In the genomic region with DNA sequence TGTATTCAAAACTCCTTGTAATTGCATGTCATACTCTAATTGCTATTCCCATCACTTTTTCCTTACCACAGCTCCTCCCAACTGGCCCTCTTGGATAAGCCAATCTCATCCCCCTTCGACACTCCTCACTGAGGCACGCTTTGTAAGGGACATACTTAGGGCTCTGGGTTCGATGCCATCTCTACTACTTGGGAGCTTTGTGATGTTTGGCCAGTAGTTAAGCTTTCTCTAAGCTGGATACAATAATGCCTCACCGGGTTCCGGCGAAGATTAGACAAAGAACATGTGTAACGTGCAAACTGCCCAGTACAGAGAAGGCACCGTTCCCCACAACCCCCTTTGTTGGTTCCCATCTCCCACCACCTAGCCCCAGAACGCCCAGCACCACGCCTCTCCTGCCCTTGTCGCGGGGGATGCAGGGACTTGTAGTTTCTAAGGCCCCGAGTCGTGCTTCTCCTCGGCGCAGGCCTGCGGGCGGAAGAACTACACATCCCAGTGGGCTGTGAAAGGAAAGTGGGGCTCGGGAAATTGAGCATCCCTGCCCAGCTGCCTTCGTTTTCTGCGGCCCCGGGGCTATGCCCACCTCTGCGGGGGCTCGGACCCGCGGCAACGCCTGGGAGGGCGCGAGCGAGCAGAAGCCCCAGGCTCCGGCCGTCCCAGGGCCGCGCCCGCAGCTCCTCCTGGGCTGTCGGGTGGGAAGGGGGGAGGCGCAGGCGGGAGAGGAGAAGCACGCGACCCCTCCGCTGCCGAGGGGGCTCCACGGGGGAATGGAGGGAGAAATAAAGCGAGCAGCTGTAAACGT, we compare ENCODE assay signal across 1 cellular context.
TF ChIP-seq lines count a peak whose summit lies in the region.

No MANE protein-coding gene starts in this region.

TF ChIP-seq in K562, 482 proteins besides CTCF, POLR2A, EP300 and RAD21 (continued from another document and continues in another):
- TF ChIP-seq, protein P1, sequence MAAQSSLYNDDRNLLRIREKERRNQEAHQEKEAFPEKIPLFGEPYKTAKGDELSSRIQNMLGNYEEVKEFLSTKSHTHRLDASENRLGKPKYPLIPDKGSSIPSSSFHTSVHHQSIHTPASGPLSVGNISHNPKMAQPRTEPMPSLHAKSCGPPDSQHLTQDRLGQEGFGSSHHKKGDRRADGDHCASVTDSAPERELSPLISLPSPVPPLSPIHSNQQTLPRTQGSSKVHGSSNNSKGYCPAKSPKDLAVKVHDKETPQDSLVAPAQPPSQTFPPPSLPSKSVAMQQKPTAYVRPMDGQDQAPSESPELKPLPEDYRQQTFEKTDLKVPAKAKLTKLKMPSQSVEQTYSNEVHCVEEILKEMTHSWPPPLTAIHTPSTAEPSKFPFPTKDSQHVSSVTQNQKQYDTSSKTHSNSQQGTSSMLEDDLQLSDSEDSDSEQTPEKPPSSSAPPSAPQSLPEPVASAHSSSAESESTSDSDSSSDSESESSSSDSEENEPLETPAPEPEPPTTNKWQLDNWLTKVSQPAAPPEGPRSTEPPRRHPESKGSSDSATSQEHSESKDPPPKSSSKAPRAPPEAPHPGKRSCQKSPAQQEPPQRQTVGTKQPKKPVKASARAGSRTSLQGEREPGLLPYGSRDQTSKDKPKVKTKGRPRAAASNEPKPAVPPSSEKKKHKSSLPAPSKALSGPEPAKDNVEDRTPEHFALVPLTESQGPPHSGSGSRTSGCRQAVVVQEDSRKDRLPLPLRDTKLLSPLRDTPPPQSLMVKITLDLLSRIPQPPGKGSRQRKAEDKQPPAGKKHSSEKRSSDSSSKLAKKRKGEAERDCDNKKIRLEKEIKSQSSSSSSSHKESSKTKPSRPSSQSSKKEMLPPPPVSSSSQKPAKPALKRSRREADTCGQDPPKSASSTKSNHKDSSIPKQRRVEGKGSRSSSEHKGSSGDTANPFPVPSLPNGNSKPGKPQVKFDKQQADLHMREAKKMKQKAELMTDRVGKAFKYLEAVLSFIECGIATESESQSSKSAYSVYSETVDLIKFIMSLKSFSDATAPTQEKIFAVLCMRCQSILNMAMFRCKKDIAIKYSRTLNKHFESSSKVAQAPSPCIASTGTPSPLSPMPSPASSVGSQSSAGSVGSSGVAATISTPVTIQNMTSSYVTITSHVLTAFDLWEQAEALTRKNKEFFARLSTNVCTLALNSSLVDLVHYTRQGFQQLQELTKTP (IDR thresholded peaks at IDR 0.05; ENCODE audit: low read depth in 1 of 2, partially characterized antibody in 2 of 2), result peak in 1 of 2 experiments; percentile 99
- TF ChIP-seq, protein P2, sequence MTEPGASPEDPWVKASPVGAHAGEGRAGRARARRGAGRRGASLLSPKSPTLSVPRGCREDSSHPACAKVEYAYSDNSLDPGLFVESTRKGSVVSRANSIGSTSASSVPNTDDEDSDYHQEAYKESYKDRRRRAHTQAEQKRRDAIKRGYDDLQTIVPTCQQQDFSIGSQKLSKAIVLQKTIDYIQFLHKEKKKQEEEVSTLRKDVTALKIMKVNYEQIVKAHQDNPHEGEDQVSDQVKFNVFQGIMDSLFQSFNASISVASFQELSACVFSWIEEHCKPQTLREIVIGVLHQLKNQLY (CRISPR knock-in tag; conservative IDR thresholded peaks at IDR 0.05), result no peak
- TF ChIP-seq, protein P3, sequence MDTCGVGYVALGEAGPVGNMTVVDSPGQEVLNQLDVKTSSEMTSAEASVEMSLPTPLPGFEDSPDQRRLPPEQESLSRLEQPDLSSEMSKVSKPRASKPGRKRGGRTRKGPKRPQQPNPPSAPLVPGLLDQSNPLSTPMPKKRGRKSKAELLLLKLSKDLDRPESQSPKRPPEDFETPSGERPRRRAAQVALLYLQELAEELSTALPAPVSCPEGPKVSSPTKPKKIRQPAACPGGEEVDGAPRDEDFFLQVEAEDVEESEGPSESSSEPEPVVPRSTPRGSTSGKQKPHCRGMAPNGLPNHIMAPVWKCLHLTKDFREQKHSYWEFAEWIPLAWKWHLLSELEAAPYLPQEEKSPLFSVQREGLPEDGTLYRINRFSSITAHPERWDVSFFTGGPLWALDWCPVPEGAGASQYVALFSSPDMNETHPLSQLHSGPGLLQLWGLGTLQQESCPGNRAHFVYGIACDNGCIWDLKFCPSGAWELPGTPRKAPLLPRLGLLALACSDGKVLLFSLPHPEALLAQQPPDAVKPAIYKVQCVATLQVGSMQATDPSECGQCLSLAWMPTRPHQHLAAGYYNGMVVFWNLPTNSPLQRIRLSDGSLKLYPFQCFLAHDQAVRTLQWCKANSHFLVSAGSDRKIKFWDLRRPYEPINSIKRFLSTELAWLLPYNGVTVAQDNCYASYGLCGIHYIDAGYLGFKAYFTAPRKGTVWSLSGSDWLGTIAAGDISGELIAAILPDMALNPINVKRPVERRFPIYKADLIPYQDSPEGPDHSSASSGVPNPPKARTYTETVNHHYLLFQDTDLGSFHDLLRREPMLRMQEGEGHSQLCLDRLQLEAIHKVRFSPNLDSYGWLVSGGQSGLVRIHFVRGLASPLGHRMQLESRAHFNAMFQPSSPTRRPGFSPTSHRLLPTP (IDR thresholded peaks at IDR 0.05; ENCODE audit: borderline replicate concordance, extremely low read depth, insufficient read length), result no peak
- TF ChIP-seq RFX7 (CRISPR knock-in tag; IDR thresholded peaks at IDR 0.05) (peak; percentile 11; the same call in 1 of the 2 replicates), TARDBP (IDR thresholded peaks at IDR 0.05) (no peak), ZNF561 (CRISPR knock-in tag; conservative IDR thresholded peaks at IDR 0.05) (no peak), JUN (IDR thresholded peaks at IDR 0.05; ENCODE audit: borderline replicate concordance, low read depth, low read length) (no peak; the same call in 1 of the 2 replicates), JUN (CRISPR knock-in tag; IDR thresholded peaks at IDR 0.05; ENCODE audit: borderline replicate concordance) (no peak; the same call in 1 of the 2 replicates), HEY1 (CRISPR knock-in tag; IDR thresholded peaks at IDR 0.05; ENCODE audit: borderline replicate concordance) (no peak), ZNF354B (CRISPR knock-in tag; IDR thresholded peaks at IDR 0.05) (no peak), HOXB6 (CRISPR knock-in tag; IDR thresholded peaks at IDR 0.05; ENCODE audit: borderline replicate concordance) (no peak), ZNF408 (CRISPR knock-in tag; IDR thresholded peaks at IDR 0.05; ENCODE audit: low read depth) (no peak), NFE2 (IDR thresholded peaks at IDR 0.05; ENCODE audit: low read depth) (no peak), ZNF384 (IDR thresholded peaks at IDR 0.05; ENCODE audit: low read depth, low read length) (no peak), SIX5 (IDR thresholded peaks at IDR 0.05; ENCODE audit: borderline replicate concordance in 1 of 2, insufficient read depth in 1 of 2, low read depth in 1 of 2, low read length in 2 of 2) (peak; percentile 95), ZFP1 (CRISPR knock-in tag; IDR thresholded peaks at IDR 0.05) (no peak), GTF2F1 (IDR thresholded peaks at IDR 0.05; ENCODE audit: low read depth, low read length) (no peak), JUND (IDR thresholded peaks at IDR 0.05; ENCODE audit: borderline replicate concordance, low read depth, low read length) (no peak), JUND (tag; IDR thresholded peaks at IDR 0.05; ENCODE audit: borderline replicate concordance, low read depth, low read length) (no peak), FOXA3 (CRISPR knock-in tag; conservative IDR thresholded peaks at IDR 0.05 in 1 of 2, IDR thresholded peaks at IDR 0.05 in 1 of 2) (no peak), DDX20 (tag; IDR thresholded peaks at IDR 0.05; ENCODE audit: low read depth) (no peak), TEAD4 (IDR thresholded peaks at IDR 0.05; ENCODE audit: low read length) (no peak; the same call in 1 of the 2 replicates), TEAD4 (CRISPR knock-in tag; IDR thresholded peaks at IDR 0.05; ENCODE audit: borderline replicate concordance) (no peak), ZNF717 (CRISPR knock-in tag; IDR thresholded peaks at IDR 0.05) (no peak), CREB1 (IDR thresholded peaks at IDR 0.05) (peak; percentile 58), CREB1 (CRISPR knock-in tag; IDR thresholded peaks at IDR 0.05) (peak; percentile 45; the same call in 1 of the 2 replicates), SAFB (IDR thresholded peaks at IDR 0.05; ENCODE audit: borderline replicate concordance, low read depth, low read length) (peak; percentile 38; the same call in 1 of the 2 replicates), ZNF143 (CRISPR knock-in tag; IDR thresholded peaks at IDR 0.05) (peak; percentile 100), SUPT5H (IDR thresholded peaks at IDR 0.05) (no peak), TEAD2 (tag; IDR thresholded peaks at IDR 0.05) (no peak), ZNF3 (CRISPR knock-in tag; IDR thresholded peaks at IDR 0.05) (no peak), ZSCAN29 (IDR thresholded peaks at IDR 0.05) (no peak), MCM5 (IDR thresholded peaks at IDR 0.05; ENCODE audit: low read depth) (no peak), STAT5B (CRISPR knock-in tag; IDR thresholded peaks at IDR 0.05) (no peak), ATF7 (IDR thresholded peaks at IDR 0.05) (peak; percentile 20; the same call in 1 of the 2 replicates), PHF20 (IDR thresholded peaks at IDR 0.05; ENCODE audit: partially characterized antibody) (no peak), MTA3 (IDR thresholded peaks at IDR 0.05; ENCODE audit: borderline replicate concordance) (no peak), ETV5 (CRISPR knock-in tag; IDR thresholded peaks at IDR 0.05; ENCODE audit: low read depth) (no peak; the same call in 1 of the 2 replicates), RBM39 (optimal IDR thresholded peaks at IDR 0.05; ENCODE audit: low read depth, low read length) (no peak), ZNF146 (CRISPR knock-in tag; IDR thresholded peaks at IDR 0.05; ENCODE audit: unreplicated experiment) (no peak), MYC (IDR thresholded peaks at IDR 0.05; ENCODE audit: low read depth, low read length) (peak; percentile 73), MYC (CRISPR knock-in tag; IDR thresholded peaks at IDR 0.05; ENCODE audit: borderline replicate concordance, low read depth) (no peak)
- TF ChIP-seq, protein P4, sequence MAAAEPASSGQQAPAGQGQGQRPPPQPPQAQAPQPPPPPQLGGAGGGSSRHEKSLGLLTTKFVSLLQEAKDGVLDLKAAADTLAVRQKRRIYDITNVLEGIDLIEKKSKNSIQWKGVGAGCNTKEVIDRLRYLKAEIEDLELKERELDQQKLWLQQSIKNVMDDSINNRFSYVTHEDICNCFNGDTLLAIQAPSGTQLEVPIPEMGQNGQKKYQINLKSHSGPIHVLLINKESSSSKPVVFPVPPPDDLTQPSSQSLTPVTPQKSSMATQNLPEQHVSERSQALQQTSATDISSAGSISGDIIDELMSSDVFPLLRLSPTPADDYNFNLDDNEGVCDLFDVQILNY (CRISPR knock-in tag; IDR thresholded peaks at IDR 0.05), result 0 out of 2 replicates have a peak, but pooled peaks have one; percentile 22
- TF ChIP-seq, protein P5, sequence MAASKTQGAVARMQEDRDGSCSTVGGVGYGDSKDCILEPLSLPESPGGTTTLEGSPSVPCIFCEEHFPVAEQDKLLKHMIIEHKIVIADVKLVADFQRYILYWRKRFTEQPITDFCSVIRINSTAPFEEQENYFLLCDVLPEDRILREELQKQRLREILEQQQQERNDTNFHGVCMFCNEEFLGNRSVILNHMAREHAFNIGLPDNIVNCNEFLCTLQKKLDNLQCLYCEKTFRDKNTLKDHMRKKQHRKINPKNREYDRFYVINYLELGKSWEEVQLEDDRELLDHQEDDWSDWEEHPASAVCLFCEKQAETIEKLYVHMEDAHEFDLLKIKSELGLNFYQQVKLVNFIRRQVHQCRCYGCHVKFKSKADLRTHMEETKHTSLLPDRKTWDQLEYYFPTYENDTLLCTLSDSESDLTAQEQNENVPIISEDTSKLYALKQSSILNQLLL (CRISPR knock-in tag; IDR thresholded peaks at IDR 0.05; ENCODE audit: borderline replicate concordance), result no peak
- TF ChIP-seq, protein P6, sequence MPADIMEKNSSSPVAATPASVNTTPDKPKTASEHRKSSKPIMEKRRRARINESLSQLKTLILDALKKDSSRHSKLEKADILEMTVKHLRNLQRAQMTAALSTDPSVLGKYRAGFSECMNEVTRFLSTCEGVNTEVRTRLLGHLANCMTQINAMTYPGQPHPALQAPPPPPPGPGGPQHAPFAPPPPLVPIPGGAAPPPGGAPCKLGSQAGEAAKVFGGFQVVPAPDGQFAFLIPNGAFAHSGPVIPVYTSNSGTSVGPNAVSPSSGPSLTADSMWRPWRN (IDR thresholded peaks at IDR 0.05; ENCODE audit: low read depth), result no peak
- TF ChIP-seq, protein P7, sequence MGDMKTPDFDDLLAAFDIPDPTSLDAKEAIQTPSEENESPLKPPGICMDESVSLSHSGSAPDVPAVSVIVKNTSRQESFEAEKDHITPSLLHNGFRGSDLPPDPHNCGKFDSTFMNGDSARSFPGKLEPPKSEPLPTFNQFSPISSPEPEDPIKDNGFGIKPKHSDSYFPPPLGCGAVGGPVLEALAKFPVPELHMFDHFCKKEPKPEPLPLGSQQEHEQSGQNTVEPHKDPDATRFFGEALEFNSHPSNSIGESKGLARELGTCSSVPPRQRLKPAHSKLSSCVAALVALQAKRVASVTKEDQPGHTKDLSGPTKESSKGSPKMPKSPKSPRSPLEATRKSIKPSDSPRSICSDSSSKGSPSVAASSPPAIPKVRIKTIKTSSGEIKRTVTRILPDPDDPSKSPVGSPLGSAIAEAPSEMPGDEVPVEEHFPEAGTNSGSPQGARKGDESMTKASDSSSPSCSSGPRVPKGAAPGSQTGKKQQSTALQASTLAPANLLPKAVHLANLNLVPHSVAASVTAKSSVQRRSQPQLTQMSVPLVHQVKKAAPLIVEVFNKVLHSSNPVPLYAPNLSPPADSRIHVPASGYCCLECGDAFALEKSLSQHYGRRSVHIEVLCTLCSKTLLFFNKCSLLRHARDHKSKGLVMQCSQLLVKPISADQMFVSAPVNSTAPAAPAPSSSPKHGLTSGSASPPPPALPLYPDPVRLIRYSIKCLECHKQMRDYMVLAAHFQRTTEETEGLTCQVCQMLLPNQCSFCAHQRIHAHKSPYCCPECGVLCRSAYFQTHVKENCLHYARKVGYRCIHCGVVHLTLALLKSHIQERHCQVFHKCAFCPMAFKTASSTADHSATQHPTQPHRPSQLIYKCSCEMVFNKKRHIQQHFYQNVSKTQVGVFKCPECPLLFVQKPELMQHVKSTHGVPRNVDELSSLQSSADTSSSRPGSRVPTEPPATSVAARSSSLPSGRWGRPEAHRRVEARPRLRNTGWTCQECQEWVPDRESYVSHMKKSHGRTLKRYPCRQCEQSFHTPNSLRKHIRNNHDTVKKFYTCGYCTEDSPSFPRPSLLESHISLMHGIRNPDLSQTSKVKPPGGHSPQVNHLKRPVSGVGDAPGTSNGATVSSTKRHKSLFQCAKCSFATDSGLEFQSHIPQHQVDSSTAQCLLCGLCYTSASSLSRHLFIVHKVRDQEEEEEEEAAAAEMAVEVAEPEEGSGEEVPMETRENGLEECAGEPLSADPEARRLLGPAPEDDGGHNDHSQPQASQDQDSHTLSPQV (IDR thresholded peaks at IDR 0.05), result peak; percentile 90
- TF ChIP-seq, protein P8, sequence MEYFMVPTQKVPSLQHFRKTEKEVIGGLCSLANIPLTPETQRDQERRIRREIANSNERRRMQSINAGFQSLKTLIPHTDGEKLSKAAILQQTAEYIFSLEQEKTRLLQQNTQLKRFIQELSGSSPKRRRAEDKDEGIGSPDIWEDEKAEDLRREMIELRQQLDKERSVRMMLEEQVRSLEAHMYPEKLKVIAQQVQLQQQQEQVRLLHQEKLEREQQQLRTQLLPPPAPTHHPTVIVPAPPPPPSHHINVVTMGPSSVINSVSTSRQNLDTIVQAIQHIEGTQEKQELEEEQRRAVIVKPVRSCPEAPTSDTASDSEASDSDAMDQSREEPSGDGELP (CRISPR knock-in tag; IDR thresholded peaks at IDR 0.05; ENCODE audit: borderline replicate concordance), result peak; percentile 67
